18 cellular contexts compared by ENCODE assay signal in genomic region chr2:49950635-49951034, GRCh38.
"Had no signal": no experiment of that assay in that cellular context is flagged by ENCODE, and none has a peak within 500 bp of the region (broad histone marks: within the 10 kb centered on the region; RNA-seq: fewer than 3 reads in every experiment).

No MANE protein-coding gene starts in this region.

- DNase-seq: nephron progenitor cell; nucleus accumbens; pancreas; right cardiac atrium; right lobe of liver; sigmoid colon; small intestine; stimulated activated CD4-positive, alpha-beta T cell treated with anti-CD3 and anti-CD28 coated beads, Interleukin-15, amount 100 ng/mL, for 24 hours; stimulated activated CD4-positive, alpha-beta T cell treated with anti-CD3 and anti-CD28 coated beads, Interleukin-2, amount 100 ng/mL, for 24 hours; stimulated activated CD4-positive, alpha-beta T cell treated with anti-CD3 and anti-CD28 coated beads, Interleukin-2, amount 100 ng/mL, for 48 hours; stimulated activated CD4-positive, alpha-beta T cell treated with anti-CD3 and anti-CD28 coated beads, Interleukin-4, amount 100 ng/mL, for 24 hours; stimulated activated naive B cell treated with anti-CD40 and anti-IgM and Interleukin-4, amounts not matched to agents 10 μg/mL and 1 μg/mL and 100 μg/mL, for 72 hours; stimulated activated naive CD4-positive, alpha-beta T cell treated with Interleukin-2 at 50 U/mL for 16 hours; stomach; thyroid gland; upper lobe of left lung had no signal

- ATAC-seq: natural killer cell treated with Interleukin-12 subunit alpha and Interleukin-12 subunit beta and Interleukin-15 and Interleukin-18, amount 100 ng/mL, for 72 hours; pancreas; right cardiac atrium; right lobe of liver; stimulated activated effector memory CD8-positive, alpha-beta T cell treated with anti-CD3 and anti-CD28 coated beads, Interleukin-12 subunit alpha, Interleukin-12 subunit beta, amount 100 ng/mL, for 72 hours; stimulated activated naive B cell treated with anti-CD40 and anti-IgM and Interleukin-4, amounts not matched to agents 10 μg/mL and 1 μg/mL and 100 μg/mL, for 72 hours had no signal
